16 cellular contexts compared by ENCODE assay signal in genomic region chr12:916240-916639, GRCh38. TPM values are rescaled to one million over a fixed set of nuclear protein-coding genes. Genes with fewer than 3 reads are reported as not detected.
DNase-seq lines count a peak whose midpoint lies in the region; ATAC-seq, FAIRE-seq and TF ChIP-seq lines count a peak whose summit lies in the region.
"Had no signal": no experiment of that assay in that cellular context is flagged by ENCODE, and none has a peak within 500 bp of the region (broad histone marks: within the 10 kb centered on the region; RNA-seq: fewer than 3 reads in every experiment).

No MANE protein-coding gene starts in this region.

- 79 to 80% methylated on average over 23 to 27 of the region's 27 CpGs for WGBS in testis, 2 donors
- 88% methylated on average over 6 of the region's 27 CpGs for WGBS in mammary epithelial cell (ENCODE audit: low coverage, missing lambda C conversion rate)

- BruUV-seq in mammary epithelial cell (replicated peaks; lab: Mats Ljungman, UMichigan) = no TSS peak

- no peaks in the 10 kb centered on the region for H3K27me3 ChIP-seq in testis
- H3K27me3 ChIP-seq in mammary epithelial cell (ENCODE audit: insufficient read depth, low read length) = no peaks in the 10 kb centered on the region
- H3K27me3 ChIP-seq: dorsolateral prefrontal cortex, pancreas had no signal

- in situ Hi-C loops in mammary epithelial cell (cut with MboI; ENCODE audit: low sequenced_read_pairs in 2 of 2) = no loop called here

- H3K36me3 ChIP-seq in kidney (ENCODE audit: control insufficient read depth in 1 of 2, insufficient read depth in 2 of 2, low read length in 2 of 2) (peaks cover 21 to 31% of the 10 kb centered on the region in 2 donors), testis (ENCODE audit: low read depth, missing control alignments) (no peaks in the 10 kb centered on the region), mammary epithelial cell (ENCODE audit: insufficient read depth, low read length) (peaks cover 15% of the 10 kb centered on the region)

- dilution Hi-C loops in mammary epithelial cell (cut with HindIII; ENCODE audit: low sequenced_read_pairs) = no loop called here

- DNase-seq in activated gamma-delta T cell treated with Interleukin-2 at 50 U/mL for 16 hours (peak; percentile 25), activated gamma-delta T cell (lab: John Stamatoyannopoulos, UW) (no peak), kidney (peak; percentile 72), testis (no peak), mammary epithelial cell (no peak), NCI-H1417 (lab: John Stamatoyannopoulos, UW) (no peak)
- DNase-seq in activated CD8-positive, alpha-beta T cell treated with anti-CD3 and anti-CD28 coated beads, Interleukin-2, amount 10 ng/mL, durations not matched to agents 7 days and 5 days = peak; percentile 44
- DNase-seq: ACHN, amniotic stem cell, DMS79 treated with DMSO at 0.1 percent for 48 hours, foreskin fibroblast, SHP77 had no signal

- peaks cover 31% of the 10 kb centered on the region for H3K4me1 Mint-ChIP-seq in activated CD8-positive, alpha-beta T cell treated with anti-CD3 and anti-CD28 coated beads, Interleukin-2, amount 10 ng/mL, durations not matched to agents 7 days and 5 days (ENCODE audit: low read depth)

- peak overlapping the region; percentile 81 for H3K27ac Mint-ChIP-seq in activated CD8-positive, alpha-beta T cell treated with anti-CD3 and anti-CD28 coated beads, Interleukin-2, amount 10 ng/mL, durations not matched to agents 7 days and 5 days

- CTCF ChIA-PET in activated CD8-positive, alpha-beta T cell treated with anti-CD3 and anti-CD28 coated beads, Interleukin-2, amount 10 ng/mL, durations not matched to agents 7 days and 5 days (lab: Charles Lee) = interaction anchor here (0.7 kb wide), 1 partner anchor 302 kb away, joined by 3 read pairs; no protein-coding TSS in a partner anchor
- CTCF ChIA-PET in mammary epithelial cell (lab: Charles Lee; ENCODE audit: low non-redundant PET) = no interaction called here

- no peak overlapping the region for H3K4me2 ChIP-seq in mammary epithelial cell (ENCODE audit: insufficient read depth, low read depth, low read length)

- no peak overlapping the region for H2AFZ ChIP-seq in mammary epithelial cell (ENCODE audit: low read depth, low read length)

- H3K27me3 Mint-ChIP-seq in activated CD8-positive, alpha-beta T cell treated with anti-CD3 and anti-CD28 coated beads, Interleukin-2, amount 10 ng/mL, durations not matched to agents 7 days and 5 days (ENCODE audit: low read depth) = no peaks in the 10 kb centered on the region

- H3K27ac ChIP-seq in kidney (ENCODE audit: low read depth in 2 of 2, low read length in 2 of 2) (no peak overlapping the region), testis (no peak overlapping the region), mammary epithelial cell (ENCODE audit: insufficient read depth, low read depth, low read length) (no peak overlapping the region)
- H3K27ac ChIP-seq: pancreas had no signal

- no peak for FAIRE-seq in kidney (lab: Jason Lieb, UNC)
- FAIRE-seq: pancreas had no signal

- intact Hi-C loops in kidney (cut with DNase I) = no loop called here
- intact Hi-C loops in testis (cut with DNase I; ENCODE audit: low total_unique reads) = no loop called here
- intact Hi-C loops in mammary epithelial cell (cut with micrococcal nuclease) = no loop called here

- H3K36me3 Mint-ChIP-seq in activated CD8-positive, alpha-beta T cell treated with anti-CD3 and anti-CD28 coated beads, Interleukin-2, amount 10 ng/mL, durations not matched to agents 7 days and 5 days (ENCODE audit: low read depth) = peaks cover 68% of the 10 kb centered on the region

- no peak overlapping the region for H3K4me3 ChIP-seq in kidney (ENCODE audit: low read length in 2 of 2)
- peak overlapping the region; percentile 8 to 17 for H3K4me3 ChIP-seq in testis
- no peak overlapping the region for H3K4me3 ChIP-seq in mammary epithelial cell (replicated peaks in 1 of 3; ENCODE audit: insufficient read depth in 1 of 3, low read depth in 2 of 3, low read length in 3 of 3)
- H3K4me3 ChIP-seq: dorsolateral prefrontal cortex, pancreas had no signal

- H3K79me2 ChIP-seq in mammary epithelial cell (ENCODE audit: insufficient read depth, low read length) = no peaks in the 10 kb centered on the region

- ATAC-seq in activated CD8-positive, alpha-beta T cell treated with anti-CD3 and anti-CD28 coated beads, Interleukin-2, amount 10 ng/mL, durations not matched to agents 7 days and 5 days = peak; percentile 41
- no peak for ATAC-seq in HG03460 (IDR thresholded peaks at IDR 0.05; ENCODE audit: unreplicated experiment)
- ATAC-seq: left colon had no signal

- POLR2A ChIA-PET in activated CD8-positive, alpha-beta T cell treated with anti-CD3 and anti-CD28 coated beads, Interleukin-2, amount 10 ng/mL, durations not matched to agents 7 days and 5 days (lab: Charles Lee) = no interaction called here

- H3K4me1 ChIP-seq in kidney (ENCODE audit: control insufficient read depth in 1 of 2, insufficient read depth in 1 of 2, low read depth in 1 of 2, low read length in 2 of 2) (peaks cover 0 to 3% of the 10 kb centered on the region in 2 donors), testis (peaks cover 6% of the 10 kb centered on the region), mammary epithelial cell (ENCODE audit: insufficient read depth, low read length) (peaks cover 7% of the 10 kb centered on the region)
- H3K4me1 ChIP-seq: pancreas had no signal

- no peaks in the 10 kb centered on the region for H4K20me1 ChIP-seq in mammary epithelial cell (ENCODE audit: insufficient read depth, low read length)

- H3K9me3 ChIP-seq in kidney (ENCODE audit: control insufficient read depth in 1 of 2, low read length in 2 of 2) (no peaks in the 10 kb centered on the region), testis (no peaks in the 10 kb centered on the region), mammary epithelial cell (replicated peaks; ENCODE audit: insufficient read depth, low read length) (no peaks in the 10 kb centered on the region)
- H3K9me3 ChIP-seq: pancreas had no signal

- H3K9ac ChIP-seq in kidney (ENCODE audit: low read length in 2 of 2) (no peak overlapping the region), mammary epithelial cell (ENCODE audit: insufficient read depth, low read length) (no peak overlapping the region)

- H3K4me3 Mint-ChIP-seq in activated CD8-positive, alpha-beta T cell treated with anti-CD3 and anti-CD28 coated beads, Interleukin-2, amount 10 ng/mL, durations not matched to agents 7 days and 5 days = peak overlapping the region; percentile 42

- TF ChIP-seq POLR2A in testis (IDR thresholded peaks at IDR 0.05) = no peak

- TF ChIP-seq CTCF in kidney (IDR thresholded peaks at IDR 0.05; ENCODE audit: borderline replicate concordance, extremely low read depth, insufficient read depth) = no peak
- TF ChIP-seq CTCF in testis (IDR thresholded peaks at IDR 0.05) = no peak
- TF ChIP-seq CTCF in mammary epithelial cell (conservative IDR thresholded peaks at IDR 0.05 in 1 of 2, IDR thresholded peaks at IDR 0.05 in 1 of 2; ENCODE audit: extremely low read depth in 1 of 2, insufficient read depth in 1 of 2, low read depth in 1 of 2, low read length in 2 of 2) = no peak

- no peaks in the 10 kb centered on the region for H3K9me3 Mint-ChIP-seq in activated CD8-positive, alpha-beta T cell treated with anti-CD3 and anti-CD28 coated beads, Interleukin-2, amount 10 ng/mL, durations not matched to agents 7 days and 5 days (ENCODE audit: insufficient read depth)

RNA-seq across cellular contexts. Expression of gene RAD52, which starts 33.3 kb away (rescaled TPM):
- 10 to 100 TPM; 19.3 to 20.9 TPM for total RNA-seq in activated CD8-positive, alpha-beta T cell treated with anti-CD3 and anti-CD28 coated beads, Interleukin-2, amount 10 ng/mL, durations not matched to agents 7 days and 5 days
- total RNA-seq in kidney (17.1 TPM), testis (10 to 100 TPM; 20.9 to 29.1 TPM), mammary epithelial cell (10 to 100 TPM; 11.7 to 16.5 TPM)
- polyA plus RNA-seq in kidney (ENCODE audit: insufficient read depth, low read depth, low replicate concordance) (6.4 TPM), testis (ENCODE audit: insufficient read depth, low read depth, low replicate concordance) (17.2 TPM), mammary epithelial cell (7.6 TPM)
- polyA minus RNA-seq in mammary epithelial cell = 4.8 TPM

Comparison
In these comparisons a context has a peak if more than half of its experiments do, and no peak if none do; other contexts are left out.
1. DNase-seq: peak in activated gamma-delta T cell treated with Interleukin-2 at 50 U/mL for 16 hours (single experiment), activated CD8-positive, alpha-beta T cell treated with anti-CD3 and anti-CD28 coated beads, Interleukin-2, amount 10 ng/mL, durations not matched to agents 7 days and 5 days (single experiment) and kidney (single experiment); none in activated gamma-delta T cell (single experiment), testis (single experiment), mammary epithelial cell (single experiment) and NCI-H1417 (0 of 3).
2. H3K4me3 ChIP-seq: peak in testis (2 of 2); none in kidney (0 of 2) and mammary epithelial cell (0 of 3).